In genomic region chr19:41439441-41440222, GRCh38 we compare ENCODE assay signal across 8 cellular contexts. TPM values are rescaled to one million over a fixed set of nuclear protein-coding genes. Genes with fewer than 3 reads are reported as not detected.
DNase-seq lines count a peak whose midpoint lies in the region; TF ChIP-seq lines count a peak whose summit lies in the region.

Gene DMAC2 (minus strand): TSS chr19:41439912. CDS start chr19:41439899, 13 bp downstream.

- peaks cover 14% of the 10 kb centered on the region for H3K27me3 Mint-ChIP-seq in activated naive CD4-positive, alpha-beta T cell treated with anti-CD3 and anti-CD28 coated beads, Interleukin-2, amount 10 ng/mL, durations not matched to agents 7 days and 5 days

- TF ChIP-seq EP300 in suprapubic skin (IDR thresholded peaks at IDR 0.05), result no peak

- DNase-seq in HFF-Myc (ENCODE audit: extremely low read depth, low read depth) (peak; percentile 96), MV-4-11 (lab: John Stamatoyannopoulos, UW) (peak; percentile 99), SK-MEL-5 (ENCODE audit: low read depth, low spot score) (peak; percentile 98), globus pallidus (ENCODE audit: low spot score) (peak; percentile 96), nucleus accumbens (lab: John Stamatoyannopoulos, UW) (peak; percentile 82 to 99 (median 94)), suprapubic skin (ENCODE audit: low spot score in 2 of 2) (peak; percentile 99)
- peak; percentile 99 for DNase-seq in activated naive CD4-positive, alpha-beta T cell treated with anti-CD3 and anti-CD28 coated beads, Interleukin-2, amount 10 ng/mL, durations not matched to agents 7 days and 5 days

- no peaks in the 10 kb centered on the region for H3K9me3 Mint-ChIP-seq in activated naive CD4-positive, alpha-beta T cell treated with anti-CD3 and anti-CD28 coated beads, Interleukin-2, amount 10 ng/mL, durations not matched to agents 7 days and 5 days

- peak; percentile 59 for TF ChIP-seq CTCF in HFF-Myc (IDR thresholded peaks at IDR 0.05; ENCODE audit: low read depth, low read length, missing control alignments)
- TF ChIP-seq CTCF in suprapubic skin (IDR thresholded peaks at IDR 0.05), result peak in 1 of 2 donors; percentile 44

- H3K4me1 Mint-ChIP-seq in activated naive CD4-positive, alpha-beta T cell treated with anti-CD3 and anti-CD28 coated beads, Interleukin-2, amount 10 ng/mL, durations not matched to agents 7 days and 5 days, result peaks cover 30% of the 10 kb centered on the region

- peaks cover 7% of the 10 kb centered on the region for H3K36me3 ChIP-seq in suprapubic skin

- no peak for TF ChIP-seq POLR2A in suprapubic skin (IDR thresholded peaks at IDR 0.05)

- no peak within 1 kb of the TSS for H3K27ac Mint-ChIP-seq in activated naive CD4-positive, alpha-beta T cell treated with anti-CD3 and anti-CD28 coated beads, Interleukin-2, amount 10 ng/mL, durations not matched to agents 7 days and 5 days

- H3K4me3 ChIP-seq in GM08714 (ENCODE audit: low read length) (peak within 1 kb of the TSS; percentile 71), HFF-Myc (replicated peaks; ENCODE audit: low read depth, low read length) (peak within 1 kb of the TSS; percentile 77), suprapubic skin (peak within 1 kb of the TSS; percentile 78)

- 2% methylated on average over 29 of the region's 40 CpGs for WGBS in suprapubic skin

- H3K36me3 Mint-ChIP-seq in activated naive CD4-positive, alpha-beta T cell treated with anti-CD3 and anti-CD28 coated beads, Interleukin-2, amount 10 ng/mL, durations not matched to agents 7 days and 5 days, result peaks cover 14% of the 10 kb centered on the region

- in situ Hi-C loops in SK-MEL-5 (cut with HindIII; ENCODE audit: low pct_unique_long_range_greater_than_20kb, low sequenced_read_pairs), result no loop called here

- H3K9me3 ChIP-seq in suprapubic skin, result no peaks in the 10 kb centered on the region

- H3K4me1 ChIP-seq in suprapubic skin, result peaks cover 18% of the 10 kb centered on the region

- CTCF ChIA-PET in activated naive CD4-positive, alpha-beta T cell treated with anti-CD3 and anti-CD28 coated beads, Interleukin-2, amount 10 ng/mL, durations not matched to agents 7 days and 5 days (lab: Charles Lee), result interaction anchor here (0.7 to 3.3 kb wide), 11 partner anchors 9 to 175 kb away, joined by 3 to 22 read pairs (median 4); partner anchors contain the start of gene CEACAM21

- peak within 1 kb of the TSS; percentile 95 for H3K27ac ChIP-seq in suprapubic skin

- no peak within 1 kb of the TSS for H3K4me3 Mint-ChIP-seq in activated naive CD4-positive, alpha-beta T cell treated with anti-CD3 and anti-CD28 coated beads, Interleukin-2, amount 10 ng/mL, durations not matched to agents 7 days and 5 days

- no peaks in the 10 kb centered on the region for H3K27me3 ChIP-seq in suprapubic skin

RNA-seq across cellular contexts. Expression of gene DMAC2, which starts in this region (rescaled TPM):
- total RNA-seq in SK-MEL-5 (2014; rRNA removed; shearing (Covaris generic)), result 34.7 and 37.6 TPM in 2 replicates
- 59.0 and 63.5 TPM in 2 replicates for polyA plus RNA-seq in SK-MEL-5 (2015; cell fraction: cytosol; rRNA removed)
- 17.5 and 22.3 TPM in 2 replicates for polyA plus RNA-seq in SK-MEL-5 (2015; cell fraction: nucleus; rRNA removed)
- total RNA-seq in suprapubic skin, result 10 to 100 TPM; 26.1 to 36.4 (median 34.2) TPM

Comparison
In these comparisons a context has a peak if more than half of its experiments do, and no peak if none do; other contexts are left out.
1. Peak in every context shown above with its lines: DNase-seq, H3K4me3 ChIP-seq and H3K27ac ChIP-seq.